In the genomic region with DNA sequence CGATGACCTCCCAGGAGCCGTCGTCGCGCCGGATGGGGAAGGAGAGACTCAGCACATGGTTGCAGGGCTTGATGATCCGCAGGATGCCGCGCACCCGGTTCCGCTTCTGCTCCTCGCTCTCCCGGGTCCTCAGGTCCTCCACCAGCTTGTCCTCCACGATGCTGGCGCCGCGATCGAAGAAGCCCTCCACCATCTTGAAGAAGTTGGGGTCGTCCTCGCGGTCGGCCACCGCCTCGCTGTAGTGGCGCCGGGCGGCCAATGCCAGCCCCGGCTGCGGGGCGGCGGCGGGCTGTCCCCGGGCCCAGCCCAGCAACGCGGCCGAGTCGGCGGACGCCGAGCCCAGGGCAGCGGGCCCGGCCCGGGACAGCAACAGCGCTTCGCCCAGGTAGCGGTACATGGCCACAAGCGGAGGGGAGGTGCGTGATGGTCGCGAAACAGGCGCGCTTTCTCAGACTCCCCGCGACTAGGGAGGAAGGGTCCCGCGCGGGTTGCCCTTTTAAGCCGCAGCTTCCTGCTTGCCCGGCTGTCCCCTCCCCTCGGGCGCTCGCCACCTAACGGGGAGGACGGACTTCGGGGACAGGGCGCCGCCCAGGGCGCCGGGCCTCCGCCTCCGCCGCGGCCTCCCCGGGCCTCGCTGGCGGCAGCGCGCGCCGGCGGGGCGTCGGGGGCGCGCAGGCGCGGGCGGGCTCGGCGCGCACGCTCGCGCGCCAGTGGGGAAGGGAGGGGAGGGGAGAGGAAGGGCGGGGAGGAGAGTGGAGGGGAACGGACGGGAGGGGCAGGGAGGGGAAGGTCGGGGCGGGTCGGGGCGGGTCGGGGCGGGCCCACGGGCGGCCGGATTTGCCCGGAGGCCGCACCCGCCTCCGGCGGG, we compare ENCODE assay signal across 1 cellular context.
TF ChIP-seq lines count a peak whose summit lies in the region.

A gene (minus strand): TSS at position 471 of the 868 bp plus-strand sequence. CDS start 74 bp downstream, at position 397.
A gene with protein sequence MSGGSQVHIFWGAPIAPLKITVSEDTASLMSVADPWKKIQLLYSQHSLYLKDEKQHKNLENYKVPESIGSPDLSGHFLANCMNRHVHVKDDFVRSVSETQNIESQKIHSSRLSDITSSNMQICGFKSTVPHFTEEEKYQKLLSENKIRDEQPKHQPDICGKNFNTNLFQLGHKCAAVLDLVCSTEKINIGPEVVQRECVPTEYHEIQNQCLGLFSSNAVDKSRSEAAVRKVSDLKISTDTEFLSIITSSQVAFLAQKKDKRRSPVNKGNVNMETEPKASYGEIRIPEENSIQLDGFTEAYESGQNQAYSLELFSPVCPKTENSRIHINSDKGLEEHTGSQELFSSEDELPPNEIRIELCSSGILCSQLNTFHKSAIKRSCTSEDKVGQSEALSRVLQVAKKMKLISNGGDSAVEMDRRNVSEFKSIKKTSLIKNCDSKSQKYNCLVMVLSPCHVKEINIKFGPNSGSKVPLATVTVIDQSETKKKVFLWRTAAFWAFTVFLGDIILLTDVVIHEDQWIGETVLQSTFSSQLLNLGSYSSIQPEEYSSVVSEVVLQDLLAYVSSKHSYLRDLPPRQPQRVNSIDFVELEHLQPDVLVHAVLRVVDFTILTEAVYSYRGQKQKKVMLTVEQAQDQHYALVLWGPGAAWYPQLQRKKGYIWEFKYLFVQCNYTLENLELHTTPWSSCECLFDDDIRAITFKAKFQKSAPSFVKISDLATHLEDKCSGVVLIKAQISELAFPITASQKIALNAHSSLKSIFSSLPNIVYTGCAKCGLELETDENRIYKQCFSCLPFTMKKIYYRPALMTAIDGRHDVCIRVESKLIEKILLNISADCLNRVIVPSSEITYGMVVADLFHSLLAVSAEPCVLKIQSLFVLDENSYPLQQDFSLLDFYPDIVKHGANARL (plus strand): TSS at position 834 of the 868 bp plus-strand sequence. CDS start 56,149 bp downstream, outside the sequence.

TF ChIP-seq in K562, 482 proteins besides CTCF, POLR2A, EP300 and RAD21 (continued from another document and continues in another):
- TF ChIP-seq ILF3 (IDR thresholded peaks at IDR 0.05; ENCODE audit: borderline replicate concordance) (no peak), SLC30A9 (CRISPR knock-in tag; IDR thresholded peaks at IDR 0.05) (no peak), ZFP36 (IDR thresholded peaks at IDR 0.05; ENCODE audit: low read depth, low read length, partially characterized antibody) (no peak), ZNF311 (CRISPR knock-in tag; IDR thresholded peaks at IDR 0.05) (no peak), NR2F6 (CRISPR knock-in tag; IDR thresholded peaks at IDR 0.05) (no peak), RBM17 (IDR thresholded peaks at IDR 0.05; ENCODE audit: borderline replicate concordance, low read depth, low read length) (no peak), MYNN (IDR thresholded peaks at IDR 0.05) (no peak), MYNN (CRISPR knock-in tag; IDR thresholded peaks at IDR 0.05) (no peak), MXI1 (IDR thresholded peaks at IDR 0.05; ENCODE audit: low read depth, low read length) (no peak), KLF6 (CRISPR knock-in tag; IDR thresholded peaks at IDR 0.05; ENCODE audit: borderline replicate concordance) (no peak), NBN (IDR thresholded peaks at IDR 0.05; ENCODE audit: low read depth) (no peak), ZNF764 (CRISPR knock-in tag; IDR thresholded peaks at IDR 0.05; ENCODE audit: low read depth) (no peak), MAFF (IDR thresholded peaks at IDR 0.05; ENCODE audit: low read length) (no peak), CEBPB (tag; IDR thresholded peaks at IDR 0.05) (no peak), ZC3H11A (IDR thresholded peaks at IDR 0.05; ENCODE audit: low read depth, low read length) (no peak), SAFB (IDR thresholded peaks at IDR 0.05; ENCODE audit: borderline replicate concordance, low read depth, low read length) (no peak), XRCC4 (IDR thresholded peaks at IDR 0.05; ENCODE audit: extremely low read depth, insufficient read depth, insufficient read length) (no peak), KAT7 (CRISPR knock-in tag; IDR thresholded peaks at IDR 0.05; ENCODE audit: borderline replicate concordance) (no peak), ZNF23 (CRISPR knock-in tag; IDR thresholded peaks at IDR 0.05) (no peak), FOXA1 (IDR thresholded peaks at IDR 0.05; ENCODE audit: borderline replicate concordance) (no peak), MBD2 (IDR thresholded peaks at IDR 0.05; ENCODE audit: borderline replicate concordance, low read depth) (no peak), PTTG1 (tag; IDR thresholded peaks at IDR 0.05; ENCODE audit: low read depth) (no peak), RBM34 (IDR thresholded peaks at IDR 0.05; ENCODE audit: borderline replicate concordance, insufficient read depth, low read length) (no peak), TCF7L2 (IDR thresholded peaks at IDR 0.05; ENCODE audit: low read depth, low read length) (no peak), NEUROD1 (IDR thresholded peaks at IDR 0.05; ENCODE audit: borderline replicate concordance, low read depth, low read length, partially characterized antibody) (peak; percentile 49), ZFX (CRISPR knock-in tag; IDR thresholded peaks at IDR 0.05) (peak; percentile 43; the same call in 1 of the 2 replicates), ZNF143 (CRISPR knock-in tag; IDR thresholded peaks at IDR 0.05) (no peak), MTA1 (IDR thresholded peaks at IDR 0.05; ENCODE audit: borderline replicate concordance) (no peak), HNRNPK (IDR thresholded peaks at IDR 0.05; ENCODE audit: low read depth, low read length, poor library complexity, severe bottlenecking) (no peak), BHLHE40 (IDR thresholded peaks at IDR 0.05; ENCODE audit: low read length) (no peak)
- TF ChIP-seq, protein P1, sequence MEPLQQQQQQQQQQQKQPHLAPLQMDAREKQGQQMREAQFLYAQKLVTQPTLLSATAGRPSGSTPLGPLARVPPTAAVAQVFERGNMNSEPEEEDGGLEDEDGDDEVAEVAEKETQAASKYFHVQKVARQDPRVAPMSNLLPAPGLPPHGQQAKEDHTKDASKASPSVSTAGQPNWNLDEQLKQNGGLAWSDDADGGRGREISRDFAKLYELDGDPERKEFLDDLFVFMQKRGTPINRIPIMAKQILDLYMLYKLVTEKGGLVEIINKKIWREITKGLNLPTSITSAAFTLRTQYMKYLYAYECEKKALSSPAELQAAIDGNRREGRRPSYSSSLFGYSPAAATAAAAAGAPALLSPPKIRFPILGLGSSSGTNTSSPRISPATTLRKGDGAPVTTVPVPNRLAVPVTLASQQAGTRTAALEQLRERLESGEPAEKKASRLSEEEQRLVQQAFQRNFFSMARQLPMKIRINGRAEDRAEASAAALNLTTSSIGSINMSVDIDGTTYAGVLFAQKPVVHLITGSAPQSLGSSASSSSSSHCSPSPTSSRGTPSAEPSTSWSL (CRISPR knock-in tag; IDR thresholded peaks at IDR 0.05; ENCODE audit: borderline replicate concordance), result no peak
- TF ChIP-seq, protein P2, sequence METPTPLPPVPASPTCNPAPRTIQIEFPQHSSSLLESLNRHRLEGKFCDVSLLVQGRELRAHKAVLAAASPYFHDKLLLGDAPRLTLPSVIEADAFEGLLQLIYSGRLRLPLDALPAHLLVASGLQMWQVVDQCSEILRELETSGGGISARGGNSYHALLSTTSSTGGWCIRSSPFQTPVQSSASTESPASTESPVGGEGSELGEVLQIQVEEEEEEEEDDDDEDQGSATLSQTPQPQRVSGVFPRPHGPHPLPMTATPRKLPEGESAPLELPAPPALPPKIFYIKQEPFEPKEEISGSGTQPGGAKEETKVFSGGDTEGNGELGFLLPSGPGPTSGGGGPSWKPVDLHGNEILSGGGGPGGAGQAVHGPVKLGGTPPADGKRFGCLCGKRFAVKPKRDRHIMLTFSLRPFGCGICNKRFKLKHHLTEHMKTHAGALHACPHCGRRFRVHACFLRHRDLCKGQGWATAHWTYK (CRISPR knock-in tag; IDR thresholded peaks at IDR 0.05), result no peak
- TF ChIP-seq, protein P3, sequence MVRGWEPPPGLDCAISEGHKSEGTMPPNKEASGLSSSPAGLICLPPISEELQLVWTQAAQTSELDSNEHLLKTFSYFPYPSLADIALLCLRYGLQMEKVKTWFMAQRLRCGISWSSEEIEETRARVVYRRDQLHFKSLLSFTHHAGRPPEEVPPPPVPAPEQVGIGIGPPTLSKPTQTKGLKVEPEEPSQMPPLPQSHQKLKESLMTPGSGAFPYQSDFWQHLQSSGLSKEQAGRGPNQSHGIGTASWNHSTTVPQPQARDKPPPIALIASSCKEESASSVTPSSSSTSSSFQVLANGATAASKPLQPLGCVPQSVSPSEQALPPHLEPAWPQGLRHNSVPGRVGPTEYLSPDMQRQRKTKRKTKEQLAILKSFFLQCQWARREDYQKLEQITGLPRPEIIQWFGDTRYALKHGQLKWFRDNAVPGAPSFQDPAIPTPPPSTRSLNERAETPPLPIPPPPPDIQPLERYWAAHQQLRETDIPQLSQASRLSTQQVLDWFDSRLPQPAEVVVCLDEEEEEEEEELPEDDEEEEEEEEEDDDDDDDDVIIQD (CRISPR knock-in tag; IDR thresholded peaks at IDR 0.05), result no peak
- TF ChIP-seq, protein P4, sequence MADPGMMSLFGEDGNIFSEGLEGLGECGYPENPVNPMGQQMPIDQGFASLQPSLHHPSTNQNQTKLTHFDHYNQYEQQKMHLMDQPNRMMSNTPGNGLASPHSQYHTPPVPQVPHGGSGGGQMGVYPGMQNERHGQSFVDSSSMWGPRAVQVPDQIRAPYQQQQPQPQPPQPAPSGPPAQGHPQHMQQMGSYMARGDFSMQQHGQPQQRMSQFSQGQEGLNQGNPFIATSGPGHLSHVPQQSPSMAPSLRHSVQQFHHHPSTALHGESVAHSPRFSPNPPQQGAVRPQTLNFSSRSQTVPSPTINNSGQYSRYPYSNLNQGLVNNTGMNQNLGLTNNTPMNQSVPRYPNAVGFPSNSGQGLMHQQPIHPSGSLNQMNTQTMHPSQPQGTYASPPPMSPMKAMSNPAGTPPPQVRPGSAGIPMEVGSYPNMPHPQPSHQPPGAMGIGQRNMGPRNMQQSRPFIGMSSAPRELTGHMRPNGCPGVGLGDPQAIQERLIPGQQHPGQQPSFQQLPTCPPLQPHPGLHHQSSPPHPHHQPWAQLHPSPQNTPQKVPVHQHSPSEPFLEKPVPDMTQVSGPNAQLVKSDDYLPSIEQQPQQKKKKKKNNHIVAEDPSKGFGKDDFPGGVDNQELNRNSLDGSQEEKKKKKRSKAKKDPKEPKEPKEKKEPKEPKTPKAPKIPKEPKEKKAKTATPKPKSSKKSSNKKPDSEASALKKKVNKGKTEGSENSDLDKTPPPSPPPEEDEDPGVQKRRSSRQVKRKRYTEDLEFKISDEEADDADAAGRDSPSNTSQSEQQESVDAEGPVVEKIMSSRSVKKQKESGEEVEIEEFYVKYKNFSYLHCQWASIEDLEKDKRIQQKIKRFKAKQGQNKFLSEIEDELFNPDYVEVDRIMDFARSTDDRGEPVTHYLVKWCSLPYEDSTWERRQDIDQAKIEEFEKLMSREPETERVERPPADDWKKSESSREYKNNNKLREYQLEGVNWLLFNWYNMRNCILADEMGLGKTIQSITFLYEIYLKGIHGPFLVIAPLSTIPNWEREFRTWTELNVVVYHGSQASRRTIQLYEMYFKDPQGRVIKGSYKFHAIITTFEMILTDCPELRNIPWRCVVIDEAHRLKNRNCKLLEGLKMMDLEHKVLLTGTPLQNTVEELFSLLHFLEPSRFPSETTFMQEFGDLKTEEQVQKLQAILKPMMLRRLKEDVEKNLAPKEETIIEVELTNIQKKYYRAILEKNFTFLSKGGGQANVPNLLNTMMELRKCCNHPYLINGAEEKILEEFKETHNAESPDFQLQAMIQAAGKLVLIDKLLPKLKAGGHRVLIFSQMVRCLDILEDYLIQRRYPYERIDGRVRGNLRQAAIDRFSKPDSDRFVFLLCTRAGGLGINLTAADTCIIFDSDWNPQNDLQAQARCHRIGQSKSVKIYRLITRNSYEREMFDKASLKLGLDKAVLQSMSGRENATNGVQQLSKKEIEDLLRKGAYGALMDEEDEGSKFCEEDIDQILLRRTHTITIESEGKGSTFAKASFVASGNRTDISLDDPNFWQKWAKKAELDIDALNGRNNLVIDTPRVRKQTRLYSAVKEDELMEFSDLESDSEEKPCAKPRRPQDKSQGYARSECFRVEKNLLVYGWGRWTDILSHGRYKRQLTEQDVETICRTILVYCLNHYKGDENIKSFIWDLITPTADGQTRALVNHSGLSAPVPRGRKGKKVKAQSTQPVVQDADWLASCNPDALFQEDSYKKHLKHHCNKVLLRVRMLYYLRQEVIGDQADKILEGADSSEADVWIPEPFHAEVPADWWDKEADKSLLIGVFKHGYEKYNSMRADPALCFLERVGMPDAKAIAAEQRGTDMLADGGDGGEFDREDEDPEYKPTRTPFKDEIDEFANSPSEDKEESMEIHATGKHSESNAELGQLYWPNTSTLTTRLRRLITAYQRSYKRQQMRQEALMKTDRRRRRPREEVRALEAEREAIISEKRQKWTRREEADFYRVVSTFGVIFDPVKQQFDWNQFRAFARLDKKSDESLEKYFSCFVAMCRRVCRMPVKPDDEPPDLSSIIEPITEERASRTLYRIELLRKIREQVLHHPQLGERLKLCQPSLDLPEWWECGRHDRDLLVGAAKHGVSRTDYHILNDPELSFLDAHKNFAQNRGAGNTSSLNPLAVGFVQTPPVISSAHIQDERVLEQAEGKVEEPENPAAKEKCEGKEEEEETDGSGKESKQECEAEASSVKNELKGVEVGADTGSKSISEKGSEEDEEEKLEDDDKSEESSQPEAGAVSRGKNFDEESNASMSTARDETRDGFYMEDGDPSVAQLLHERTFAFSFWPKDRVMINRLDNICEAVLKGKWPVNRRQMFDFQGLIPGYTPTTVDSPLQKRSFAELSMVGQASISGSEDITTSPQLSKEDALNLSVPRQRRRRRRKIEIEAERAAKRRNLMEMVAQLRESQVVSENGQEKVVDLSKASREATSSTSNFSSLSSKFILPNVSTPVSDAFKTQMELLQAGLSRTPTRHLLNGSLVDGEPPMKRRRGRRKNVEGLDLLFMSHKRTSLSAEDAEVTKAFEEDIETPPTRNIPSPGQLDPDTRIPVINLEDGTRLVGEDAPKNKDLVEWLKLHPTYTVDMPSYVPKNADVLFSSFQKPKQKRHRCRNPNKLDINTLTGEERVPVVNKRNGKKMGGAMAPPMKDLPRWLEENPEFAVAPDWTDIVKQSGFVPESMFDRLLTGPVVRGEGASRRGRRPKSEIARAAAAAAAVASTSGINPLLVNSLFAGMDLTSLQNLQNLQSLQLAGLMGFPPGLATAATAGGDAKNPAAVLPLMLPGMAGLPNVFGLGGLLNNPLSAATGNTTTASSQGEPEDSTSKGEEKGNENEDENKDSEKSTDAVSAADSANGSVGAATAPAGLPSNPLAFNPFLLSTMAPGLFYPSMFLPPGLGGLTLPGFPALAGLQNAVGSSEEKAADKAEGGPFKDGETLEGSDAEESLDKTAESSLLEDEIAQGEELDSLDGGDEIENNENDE (IDR thresholded peaks at IDR 0.05; ENCODE audit: low read depth, low read length), result no peak
